ENCODE assay signal across 3 cellular contexts in the genomic region with DNA sequence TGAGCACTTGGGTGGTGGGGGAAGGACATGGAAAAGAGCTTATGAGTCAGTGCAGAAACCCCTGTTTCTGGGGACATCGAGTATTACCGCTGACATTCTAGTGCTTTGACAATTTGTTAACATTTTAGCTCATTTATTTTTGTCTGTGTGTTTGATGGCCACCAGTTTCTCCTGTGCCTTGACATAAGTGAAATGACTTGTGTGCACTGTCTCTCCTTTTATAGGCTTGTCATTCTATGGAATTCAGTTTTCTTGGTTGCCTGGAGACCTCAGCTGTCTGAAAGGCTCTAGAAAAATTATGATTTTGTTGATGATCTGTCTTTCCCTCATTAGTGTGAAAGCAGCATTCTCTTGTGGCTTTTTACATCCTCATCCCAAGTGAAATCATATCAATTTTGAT.
"Had no signal": no experiment of that assay in that cellular context is flagged by ENCODE, and none has a peak within 500 bp of the region (broad histone marks: within the 10 kb centered on the region; RNA-seq: fewer than 3 reads in every experiment).

No MANE protein-coding gene starts in this region.

- DNase-seq: GDM1, GF-D8 had no signal

- H3K4me3 ChIP-seq: GM12878 had no signal
